In genomic region chr7:4744391-4745264, GRCh38 we compare ENCODE assay signal across 8 cellular contexts. TPM values are rescaled to one million over a fixed set of nuclear protein-coding genes. Genes with fewer than 3 reads are reported as not detected.
A peak's percentile ranks its signal among the peaks of the same experiment; 100 is the strongest.
DNase-seq lines count a peak whose midpoint lies in the region; ATAC-seq and TF ChIP-seq lines count a peak whose summit lies in the region.

No MANE protein-coding gene starts in this region.

- TF ChIP-seq CTCF in GM06990 (IDR thresholded peaks at IDR 0.05; ENCODE audit: insufficient read depth, low read length, poor library complexity, severe bottlenecking), result peak; percentile 24
- no peak for TF ChIP-seq CTCF in HFF-Myc (IDR thresholded peaks at IDR 0.05; ENCODE audit: low read depth, low read length, missing control alignments)
- no peak for TF ChIP-seq CTCF in prostate gland (IDR thresholded peaks at IDR 0.05)
- no peak for TF ChIP-seq CTCF in uterus (IDR thresholded peaks at IDR 0.05)

- POLR2A ChIA-PET in T-cell (lab: Charles Lee), result interaction anchor here (0.6 to 1.1 kb wide), 5 partner anchors 11 to 1805 kb away, joined by 4 to 5 read pairs (median 4); partner anchors contain the start of gene AP5Z1 (in 1 of the 2)

- TF ChIP-seq POLR2A in prostate gland (IDR thresholded peaks at IDR 0.05) (peak; percentile 47), uterus (IDR thresholded peaks at IDR 0.05) (peak; percentile 24 to 55)

- H3K27ac ChIP-seq in prostate gland (peak overlapping the region; percentile 88 to 94), uterus (peak overlapping the region; percentile 91 to 98)

- H3K4me1 Mint-ChIP-seq in T-cell, result peaks cover 74 to 79% (median 79%) of the 10 kb centered on the region in 3 donors

- H3K36me3 ChIP-seq in GM06990 (ENCODE audit: control insufficient read depth, insufficient read depth, low read length), result peaks cover 19% of the 10 kb centered on the region
- H3K36me3 ChIP-seq in prostate gland, result no peaks in the 10 kb centered on the region
- no peaks in the 10 kb centered on the region for H3K36me3 ChIP-seq in uterus

- intact Hi-C loops in left ventricle myocardium superior (cut with micrococcal nuclease) (no loop called here), prostate gland (cut with DNase I) (loop anchor here (2.0 kb wide), 2 partner anchors 52 to 62 kb away; partner anchors contain the start of gene FOXK1), uterus (cut with DNase I; ENCODE audit: low total_unique reads) (loop anchor here (5.0 kb wide), 1 partner anchor 62 kb away; the partner anchor contains the start of gene FOXK1)

- ATAC-seq in T-cell (replicated peaks in 1 of 4) (peak; percentile 71 to 77 (median 72)), left ventricle myocardium superior (peak; percentile 95)

- peak overlapping the region; percentile 96 to 98 for H3K27ac Mint-ChIP-seq in T-cell

- H3K27me3 Mint-ChIP-seq in T-cell, result no peaks in the 10 kb centered on the region

- H3K4me1 ChIP-seq in prostate gland (replicated peaks), result peaks cover 5% of the 10 kb centered on the region
- H3K4me1 ChIP-seq in uterus, result peaks cover 12 to 17% of the 10 kb centered on the region in 2 donors

- H3K4me3 ChIP-seq in GM06990 (replicated peaks; ENCODE audit: low read depth, low read length) (peak overlapping the region; percentile 49), HFF-Myc (replicated peaks; ENCODE audit: low read depth, low read length) (no peak overlapping the region; the same call in 1 of the 2 replicates), prostate gland (peak overlapping the region; percentile 1 to 26), uterus (peak overlapping the region; percentile 21 to 31)

- H3K27me3 ChIP-seq in GM06990 (replicated peaks; ENCODE audit: control insufficient read depth, insufficient read depth, low read length), result no peaks in the 10 kb centered on the region
- no peaks in the 10 kb centered on the region for H3K27me3 ChIP-seq in prostate gland (replicated peaks; ENCODE audit: insufficient read depth)
- no peaks in the 10 kb centered on the region for H3K27me3 ChIP-seq in uterus

- DNase-seq in GM06990 (ENCODE audit: extremely low read depth, insufficient read length) (peak; percentile 87), HFF-Myc (ENCODE audit: extremely low read depth, low read depth) (peak; percentile 95), NAMALWA (ENCODE audit: low spot score) (peak; percentile 49), T-cell (peak; percentile 46 to 77 (median 60)), anterior cingulate cortex (lab: John Stamatoyannopoulos, UW) (peak in 57 of 58 donors; percentile 51 to 98 (median 90)), left ventricle myocardium superior (peak; percentile 100), prostate gland (ENCODE audit: low spot score) (peak; percentile 100), uterus (peak; percentile 99)

- peaks cover 30% of the 10 kb centered on the region for H3K36me3 Mint-ChIP-seq in T-cell

- peak overlapping the region; percentile 81 to 89 (median 83) for H3K4me3 Mint-ChIP-seq in T-cell

- H3K9me3 Mint-ChIP-seq in T-cell, result no peaks in the 10 kb centered on the region

- no peaks in the 10 kb centered on the region for H3K9me3 ChIP-seq in prostate gland
- no peaks in the 10 kb centered on the region for H3K9me3 ChIP-seq in uterus

- 6% methylated on average over 31 of the region's 31 CpGs for WGBS in prostate gland

- CTCF ChIA-PET in T-cell (lab: Charles Lee), result interaction anchor here in 1 of 2 donors (1.3 kb wide), 1 partner anchor 11 kb away, joined by 4 read pairs; no protein-coding TSS in a partner anchor

RNA-seq across cellular contexts. Expression of gene AP5Z1, which starts 30.8 kb away (rescaled TPM):
- total RNA-seq in T-cell (100 to 1,000 TPM in 4 of 5 donors, 10 to 100 TPM in 1; 93.6 to 126 (median 110) TPM), left ventricle myocardium superior (10.5 TPM), prostate gland (10 to 100 TPM; 30.9 to 61.7 TPM), uterus (10 to 100 TPM; 12.9 to 40.2 (median 14.6) TPM)

Comparison
In these comparisons a context has a peak if more than half of its experiments do, and no peak if none do; other contexts are left out.
1. DNase-seq: peak in every context shown above with its lines; median percentile 100 in left ventricle myocardium superior; 100 in prostate gland; 99 in uterus; 95 in HFF-Myc; 90 in anterior cingulate cortex; 87 in GM06990; 60 in T-cell; 49 in NAMALWA.